Comparison of ENCODE assay signal across 18 cellular contexts in the genomic region with DNA sequence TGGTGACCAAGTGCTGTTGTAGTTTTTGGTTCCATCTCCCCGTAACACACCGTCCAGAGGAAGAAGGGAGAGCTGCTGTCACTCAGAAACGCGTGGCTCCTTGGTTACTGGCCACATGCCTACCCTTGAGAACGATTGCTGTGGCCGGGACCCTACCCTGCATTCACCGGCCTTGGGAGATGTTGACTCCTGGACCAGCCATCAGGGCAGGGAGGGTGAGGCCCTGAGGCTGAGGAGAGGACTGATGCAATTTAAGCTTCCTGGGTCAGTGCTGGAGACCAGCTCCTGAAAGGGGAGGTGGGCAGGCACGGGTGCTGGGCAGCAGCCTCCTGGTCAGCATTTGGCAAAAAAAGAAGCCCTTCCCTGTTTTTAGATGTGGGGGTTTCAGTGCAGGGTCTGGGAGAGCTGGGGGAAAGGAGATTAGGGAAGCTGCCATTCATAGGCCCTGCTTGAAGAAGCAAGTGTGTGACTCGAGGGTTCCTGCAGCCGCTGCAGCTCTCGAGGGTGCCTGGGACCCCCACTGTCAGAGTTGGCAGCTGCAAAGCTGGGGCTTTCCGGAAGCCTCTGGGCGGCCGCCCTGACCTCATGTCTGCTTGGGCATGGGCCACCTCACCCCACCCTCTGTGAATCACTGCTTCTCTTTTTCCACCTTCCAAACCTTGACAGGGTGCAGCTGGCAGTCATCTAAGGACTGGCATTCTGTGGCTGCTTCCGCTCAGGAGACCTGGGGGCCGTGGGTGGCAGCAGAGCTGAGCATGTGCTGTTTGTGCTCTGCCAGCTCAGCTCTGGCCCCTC. TPM values are rescaled to one million over a fixed set of nuclear protein-coding genes. Genes with fewer than 3 reads are reported as not detected.
DNase-seq lines count a peak whose midpoint lies in the region; ATAC-seq, FAIRE-seq and TF ChIP-seq lines count a peak whose summit lies in the region.
"Had no signal": no experiment of that assay in that cellular context is flagged by ENCODE, and none has a peak within 500 bp of the region (broad histone marks: within the 10 kb centered on the region; RNA-seq: fewer than 3 reads in every experiment).

No MANE protein-coding gene starts in this region.

- H3K36me3 ChIP-seq in MG63 = peaks cover 10% of the 10 kb centered on the region

- H3K9me3 Mint-ChIP-seq in neural crest cell = no peaks in the 10 kb centered on the region

- in situ Hi-C loops in GM13977 (cut with MboI; ENCODE audit: low pct_unique_long_range_greater_than_20kb, low sequenced_read_pairs, unreplicated experiment) = no loop called here

- H3K4me3 ChIP-seq in MG63 = no peak overlapping the region
- H3K4me3 ChIP-seq: PC-9 had no signal

- ATAC-seq in esophagus mucosa (peak; percentile 86), HG03135 (IDR thresholded peaks at IDR 0.05; ENCODE audit: unreplicated experiment) (no peak)

- FAIRE-seq in GM19239 (lab: Jason Lieb, UNC) = no peak
- FAIRE-seq: G401.6, GM12891 had no signal

- no peaks in the 10 kb centered on the region for H3K27me3 ChIP-seq in MG63

- peak overlapping the region; percentile 10 for H3K27ac Mint-ChIP-seq in neural crest cell (ENCODE audit: unreplicated experiment)

- no peak overlapping the region for H3K4me3 Mint-ChIP-seq in neural crest cell
- H3K4me3 Mint-ChIP-seq: CD14-positive monocyte had no signal

- H3K36me3 Mint-ChIP-seq in neural crest cell (ENCODE audit: low read depth) = peaks cover 13% of the 10 kb centered on the region

- H3K4me1 Mint-ChIP-seq in neural crest cell = no peaks in the 10 kb centered on the region
- H3K4me1 Mint-ChIP-seq: CD14-positive monocyte had no signal

- TF ChIP-seq CTCF in neural crest cell (conservative IDR thresholded peaks at IDR 0.05) (no peak), GM13977 (IDR thresholded peaks at IDR 0.05; ENCODE audit: extremely low read depth, insufficient read depth, missing control alignments) (no peak)

- H3K27me3 Mint-ChIP-seq in neural crest cell (ENCODE audit: low read depth) = no peaks in the 10 kb centered on the region

- no peaks in the 10 kb centered on the region for H3K9me3 ChIP-seq in MG63

- DNase-seq in A172 (ENCODE audit: low spot score) (peak; percentile 25), MG63 (peak; percentile 70), neural crest cell (ENCODE audit: low read depth, low spot score) (no peak), GM13977 (ENCODE audit: low spot score) (no peak), GM19239 (ENCODE audit: insufficient read length, low spot score) (no peak), DMS53 (lab: John Stamatoyannopoulos, UW) (no peak)
- DNase-seq: DMS79, KBM-7, NCI-H1105 treated with DMSO at 0.1 percent for 48 hours, NCI-H187, NCI-H446, NCI-H774, PC-9 had no signal

RNA-seq across cellular contexts. Expression of a gene that starts 31.7 kb away (rescaled TPM):
- 12.5 and 16.6 TPM in 2 replicates for total RNA-seq in A172 (2014; rRNA removed; shearing (Covaris generic))
- total RNA-seq in MG63 (2014; rRNA removed; shearing (Covaris generic); ENCODE audit: low replicate concordance) = 22.5 and 39.6 TPM in 2 replicates
- total RNA-seq in esophagus mucosa (19.6 TPM), neural crest cell (24.2 and 26.3 TPM in 2 replicates)

RNA-seq across cellular contexts. Expression of a gene that starts 31.8 kb away (rescaled TPM):
- 2.8 and 3.0 TPM in 2 replicates for total RNA-seq in A172 (2014; rRNA removed; shearing (Covaris generic))
- 0.10 TPM in 1 of 2 replicates, not detected in the other for total RNA-seq in MG63 (2014; rRNA removed; shearing (Covaris generic); ENCODE audit: low replicate concordance)
- 0.84 TPM for total RNA-seq in esophagus mucosa
- 2.8 TPM in 2 replicates for total RNA-seq in neural crest cell

RNA-seq across cellular contexts. Expression of a gene that starts 58.9 kb away (rescaled TPM):
- total RNA-seq in A172 (2014; rRNA removed; shearing (Covaris generic)) = 19.3 and 25.9 TPM in 2 replicates
- 36.6 and 40.6 TPM in 2 replicates for total RNA-seq in MG63 (2014; rRNA removed; shearing (Covaris generic); ENCODE audit: low replicate concordance)
- 25.4 TPM for total RNA-seq in esophagus mucosa
- 83.9 and 85.9 TPM in 2 replicates for total RNA-seq in neural crest cell

Comparison
In these comparisons a context has a peak if more than half of its experiments do, and no peak if none do; other contexts are left out.
1. DNase-seq: peak in A172 (single experiment) and MG63 (single experiment); none in neural crest cell (single experiment), GM13977 (single experiment), GM19239 (single experiment) and DMS53 (single experiment).